Comparison of ENCODE assay signal across 1 cellular context in genomic region chr16:50741808-50742520, GRCh38.
TF ChIP-seq lines count a peak whose summit lies in the region.

Gene CYLD, plus strand, starts transcription at chr16:50742086. Its CDS starts 7,613 bp downstream, at chr16:50749699.

TF ChIP-seq in HepG2, 621 proteins besides CTCF, POLR2A, EP300 and RAD21 (continued from another document and continues in another):
- TF ChIP-seq THRA (CRISPR knock-in tag; IDR thresholded peaks at IDR 0.05; ENCODE audit: borderline replicate concordance) (peak; percentile 56), CAMTA2 (CRISPR knock-in tag; IDR thresholded peaks at IDR 0.05; ENCODE audit: borderline replicate concordance) (no peak), FOXC1 (CRISPR knock-in tag; IDR thresholded peaks at IDR 0.05; ENCODE audit: borderline replicate concordance) (0 out of 2 replicates have a peak, but pooled peaks have one; percentile 20), KAT8 (CRISPR knock-in tag; IDR thresholded peaks at IDR 0.05) (peak; percentile 89), ZNF777 (CRISPR knock-in tag; IDR thresholded peaks at IDR 0.05) (peak; percentile 85; the same call in 1 of the 2 replicates), SMC3 (IDR thresholded peaks at IDR 0.05; ENCODE audit: low read length) (no peak), KLF16 (CRISPR knock-in tag; IDR thresholded peaks at IDR 0.05) (peak in 1 of 2 experiments; percentile 93; a peak in 2 of 4 replicates), BRD4 (CRISPR knock-in tag; IDR thresholded peaks at IDR 0.05) (0 out of 2 replicates have a peak, but pooled peaks have one; percentile 29), ELF3 (CRISPR knock-in tag; IDR thresholded peaks at IDR 0.05) (peak; percentile 56), NFAT5 (CRISPR knock-in tag; IDR thresholded peaks at IDR 0.05) (no peak; the same call in 1 of the 2 replicates), NCOR1 (IDR thresholded peaks at IDR 0.05; ENCODE audit: borderline replicate concordance, low read length) (peak; percentile 69; the same call in 1 of the 2 replicates), CBX5 (CRISPR knock-in tag; IDR thresholded peaks at IDR 0.05; ENCODE audit: borderline replicate concordance) (peak; percentile 49; the same call in 1 of the 2 replicates), TEAD3 (CRISPR knock-in tag; optimal IDR thresholded peaks at IDR 0.05; ENCODE audit: borderline replicate concordance) (peak; percentile 20), CBFB (CRISPR knock-in tag; IDR thresholded peaks at IDR 0.05) (peak; percentile 89; the same call in 1 of the 2 replicates), IRF2 (CRISPR knock-in tag; IDR thresholded peaks at IDR 0.05) (peak; percentile 86), ETV6 (CRISPR knock-in tag; conservative IDR thresholded peaks at IDR 0.05) (no peak), MTA3 (CRISPR knock-in tag; IDR thresholded peaks at IDR 0.05) (no peak), SRSF4 (IDR thresholded peaks at IDR 0.05; ENCODE audit: low read depth, low read length, poor library complexity, severe bottlenecking) (no peak), ZNF687 (CRISPR knock-in tag; IDR thresholded peaks at IDR 0.05) (peak; percentile 75), EEA1 (CRISPR knock-in tag; IDR thresholded peaks at IDR 0.05; ENCODE audit: borderline replicate concordance) (no peak; the same call in 1 of the 2 replicates), FOXM1 (CRISPR knock-in tag; IDR thresholded peaks at IDR 0.05) (no peak), SP5 (CRISPR knock-in tag; IDR thresholded peaks at IDR 0.05; ENCODE audit: borderline replicate concordance, low read depth) (peak; percentile 98), HOXA7 (CRISPR knock-in tag; IDR thresholded peaks at IDR 0.05) (no peak), ZFP37 (CRISPR knock-in tag; IDR thresholded peaks at IDR 0.05; ENCODE audit: borderline replicate concordance) (no peak), ASH2L (IDR thresholded peaks at IDR 0.05; ENCODE audit: insufficient read length, low read depth, low read length) (peak; percentile 91), ARID2 (CRISPR knock-in tag; IDR thresholded peaks at IDR 0.05; ENCODE audit: borderline replicate concordance) (no peak), POLR2G (IDR thresholded peaks at IDR 0.05; ENCODE audit: low read depth, low read length) (peak; percentile 39; the same call in 1 of the 2 replicates), HNRNPUL1 (IDR thresholded peaks at IDR 0.05; ENCODE audit: low read depth, low read length) (no peak), E2F1 (CRISPR knock-in tag; IDR thresholded peaks at IDR 0.05) (peak; percentile 63; the same call in 1 of the 2 replicates), ZIK1 (CRISPR knock-in tag; IDR thresholded peaks at IDR 0.05; ENCODE audit: borderline replicate concordance, low read depth) (no peak), ZNF547 (CRISPR knock-in tag; IDR thresholded peaks at IDR 0.05) (0 out of 2 replicates have a peak, but pooled peaks have one; percentile 48), ZNF180 (CRISPR knock-in tag; IDR thresholded peaks at IDR 0.05; ENCODE audit: borderline replicate concordance, low read depth) (no peak), PHF20 (CRISPR knock-in tag; IDR thresholded peaks at IDR 0.05) (peak; percentile 69)
- TF ChIP-seq, protein P1, sequence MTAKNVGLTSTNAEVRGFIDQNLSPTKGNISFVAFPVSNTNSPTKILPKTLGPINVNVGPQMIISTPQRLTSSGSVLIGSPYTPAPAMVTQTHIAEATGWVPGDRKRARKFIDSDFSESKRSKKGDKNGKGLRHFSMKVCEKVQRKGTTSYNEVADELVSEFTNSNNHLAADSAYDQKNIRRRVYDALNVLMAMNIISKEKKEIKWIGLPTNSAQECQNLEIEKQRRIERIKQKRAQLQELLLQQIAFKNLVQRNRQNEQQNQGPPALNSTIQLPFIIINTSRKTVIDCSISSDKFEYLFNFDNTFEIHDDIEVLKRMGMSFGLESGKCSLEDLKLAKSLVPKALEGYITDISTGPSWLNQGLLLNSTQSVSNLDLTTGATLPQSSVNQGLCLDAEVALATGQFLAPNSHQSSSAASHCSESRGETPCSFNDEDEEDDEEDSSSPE (CRISPR knock-in tag; IDR thresholded peaks at IDR 0.05), result peak; percentile 71; the same call in 1 of the 2 replicates
- TF ChIP-seq, protein P2, sequence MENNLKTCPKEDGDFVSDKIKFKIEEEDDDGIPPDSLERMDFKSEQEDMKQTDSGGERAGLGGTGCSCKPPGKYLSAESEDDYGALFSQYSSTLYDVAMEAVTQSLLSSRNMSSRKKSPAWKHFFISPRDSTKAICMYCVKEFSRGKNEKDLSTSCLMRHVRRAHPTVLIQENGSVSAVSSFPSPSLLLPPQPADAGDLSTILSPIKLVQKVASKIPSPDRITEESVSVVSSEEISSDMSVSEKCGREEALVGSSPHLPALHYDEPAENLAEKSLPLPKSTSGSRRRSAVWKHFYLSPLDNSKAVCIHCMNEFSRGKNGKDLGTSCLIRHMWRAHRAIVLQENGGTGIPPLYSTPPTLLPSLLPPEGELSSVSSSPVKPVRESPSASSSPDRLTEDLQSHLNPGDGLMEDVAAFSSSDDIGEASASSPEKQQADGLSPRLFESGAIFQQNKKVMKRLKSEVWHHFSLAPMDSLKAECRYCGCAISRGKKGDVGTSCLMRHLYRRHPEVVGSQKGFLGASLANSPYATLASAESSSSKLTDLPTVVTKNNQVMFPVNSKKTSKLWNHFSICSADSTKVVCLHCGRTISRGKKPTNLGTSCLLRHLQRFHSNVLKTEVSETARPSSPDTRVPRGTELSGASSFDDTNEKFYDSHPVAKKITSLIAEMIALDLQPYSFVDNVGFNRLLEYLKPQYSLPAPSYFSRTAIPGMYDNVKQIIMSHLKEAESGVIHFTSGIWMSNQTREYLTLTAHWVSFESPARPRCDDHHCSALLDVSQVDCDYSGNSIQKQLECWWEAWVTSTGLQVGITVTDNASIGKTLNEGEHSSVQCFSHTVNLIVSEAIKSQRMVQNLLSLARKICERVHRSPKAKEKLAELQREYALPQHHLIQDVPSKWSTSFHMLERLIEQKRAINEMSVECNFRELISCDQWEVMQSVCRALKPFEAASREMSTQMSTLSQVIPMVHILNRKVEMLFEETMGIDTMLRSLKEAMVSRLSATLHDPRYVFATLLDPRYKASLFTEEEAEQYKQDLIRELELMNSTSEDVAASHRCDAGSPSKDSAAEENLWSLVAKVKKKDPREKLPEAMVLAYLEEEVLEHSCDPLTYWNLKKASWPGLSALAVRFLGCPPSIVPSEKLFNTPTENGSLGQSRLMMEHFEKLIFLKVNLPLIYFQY (CRISPR knock-in tag; IDR thresholded peaks at IDR 0.05; ENCODE audit: borderline replicate concordance), result peak; percentile 61; the same call in 1 of the 2 replicates
- TF ChIP-seq, protein P3, sequence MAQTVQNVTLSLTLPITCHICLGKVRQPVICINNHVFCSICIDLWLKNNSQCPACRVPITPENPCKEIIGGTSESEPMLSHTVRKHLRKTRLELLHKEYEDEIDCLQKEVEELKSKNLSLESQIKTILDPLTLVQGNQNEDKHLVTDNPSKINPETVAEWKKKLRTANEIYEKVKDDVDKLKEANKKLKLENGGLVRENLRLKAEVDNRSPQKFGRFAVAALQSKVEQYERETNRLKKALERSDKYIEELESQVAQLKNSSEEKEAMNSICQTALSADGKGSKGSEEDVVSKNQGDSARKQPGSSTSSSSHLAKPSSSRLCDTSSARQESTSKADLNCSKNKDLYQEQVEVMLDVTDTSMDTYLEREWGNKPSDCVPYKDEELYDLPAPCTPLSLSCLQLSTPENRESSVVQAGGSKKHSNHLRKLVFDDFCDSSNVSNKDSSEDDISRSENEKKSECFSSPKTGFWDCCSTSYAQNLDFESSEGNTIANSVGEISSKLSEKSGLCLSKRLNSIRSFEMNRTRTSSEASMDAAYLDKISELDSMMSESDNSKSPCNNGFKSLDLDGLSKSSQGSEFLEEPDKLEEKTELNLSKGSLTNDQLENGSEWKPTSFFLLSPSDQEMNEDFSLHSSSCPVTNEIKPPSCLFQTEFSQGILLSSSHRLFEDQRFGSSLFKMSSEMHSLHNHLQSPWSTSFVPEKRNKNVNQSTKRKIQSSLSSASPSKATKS (CRISPR knock-in tag; IDR thresholded peaks at IDR 0.05), result no peak
- TF ChIP-seq, protein P4, sequence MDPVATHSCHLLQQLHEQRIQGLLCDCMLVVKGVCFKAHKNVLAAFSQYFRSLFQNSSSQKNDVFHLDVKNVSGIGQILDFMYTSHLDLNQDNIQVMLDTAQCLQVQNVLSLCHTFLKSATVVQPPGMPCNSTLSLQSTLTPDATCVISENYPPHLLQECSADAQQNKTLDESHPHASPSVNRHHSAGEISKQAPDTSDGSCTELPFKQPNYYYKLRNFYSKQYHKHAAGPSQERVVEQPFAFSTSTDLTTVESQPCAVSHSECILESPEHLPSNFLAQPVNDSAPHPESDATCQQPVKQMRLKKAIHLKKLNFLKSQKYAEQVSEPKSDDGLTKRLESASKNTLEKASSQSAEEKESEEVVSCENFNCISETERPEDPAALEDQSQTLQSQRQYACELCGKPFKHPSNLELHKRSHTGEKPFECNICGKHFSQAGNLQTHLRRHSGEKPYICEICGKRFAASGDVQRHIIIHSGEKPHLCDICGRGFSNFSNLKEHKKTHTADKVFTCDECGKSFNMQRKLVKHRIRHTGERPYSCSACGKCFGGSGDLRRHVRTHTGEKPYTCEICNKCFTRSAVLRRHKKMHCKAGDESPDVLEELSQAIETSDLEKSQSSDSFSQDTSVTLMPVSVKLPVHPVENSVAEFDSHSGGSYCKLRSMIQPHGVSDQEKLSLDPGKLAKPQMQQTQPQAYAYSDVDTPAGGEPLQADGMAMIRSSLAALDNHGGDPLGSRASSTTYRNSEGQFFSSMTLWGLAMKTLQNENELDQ (CRISPR knock-in tag; IDR thresholded peaks at IDR 0.05; ENCODE audit: borderline replicate concordance), result no peak
